ENCODE assay signal across 9 cellular contexts in the genomic region with DNA sequence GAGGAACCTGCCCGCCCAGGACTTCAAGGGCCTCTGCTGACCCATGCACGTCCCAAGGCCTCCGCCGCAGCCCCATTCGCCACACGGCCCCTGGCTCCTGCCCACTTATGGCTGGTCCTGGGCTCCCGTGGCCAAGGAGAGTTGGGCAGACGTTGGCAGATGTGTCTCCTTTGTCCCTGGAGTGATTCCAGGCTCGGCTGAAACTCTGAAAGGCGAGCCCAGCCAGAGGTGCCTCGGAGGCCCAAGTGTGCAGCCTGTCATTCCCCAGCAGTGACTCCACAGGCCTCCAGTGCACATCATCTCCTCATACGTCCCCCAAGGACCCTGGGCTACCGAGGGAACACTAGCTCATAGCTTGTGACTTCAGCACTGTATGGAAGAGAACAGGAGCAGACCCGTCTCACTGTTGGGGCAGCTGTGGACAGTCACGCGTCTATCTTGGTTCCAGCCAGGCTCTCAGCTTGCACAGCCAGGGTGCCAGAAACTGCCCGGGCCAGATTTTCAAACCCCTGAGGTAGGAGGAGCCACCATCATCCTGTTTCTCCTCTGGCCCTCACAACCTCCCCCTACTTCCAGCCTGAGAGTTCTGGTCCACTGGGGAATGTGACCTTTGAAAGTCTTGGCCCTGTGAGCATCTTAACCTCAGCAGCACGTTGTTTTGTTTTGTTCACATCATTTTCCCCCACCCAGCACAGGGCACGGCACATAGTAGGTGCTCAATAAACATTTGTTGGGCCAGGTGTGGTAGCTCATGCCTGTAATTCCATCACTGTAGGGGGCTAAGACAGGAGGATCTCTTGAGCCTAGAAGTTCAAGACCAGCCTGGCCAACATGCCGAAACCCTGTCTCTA. TPM values are rescaled to one million over a fixed set of nuclear protein-coding genes. Genes with fewer than 3 reads are reported as not detected.
DNase-seq lines count a peak whose midpoint lies in the region; ATAC-seq and TF ChIP-seq lines count a peak whose summit lies in the region.
"Had no signal": no experiment of that assay in that cellular context is flagged by ENCODE, and none has a peak within 500 bp of the region (broad histone marks: within the 10 kb centered on the region; RNA-seq: fewer than 3 reads in every experiment).

No MANE protein-coding gene starts in this region.

- H3K9me3 Mint-ChIP-seq in activated CD4-positive, alpha-beta memory T cell treated with anti-CD3 and anti-CD28 coated beads for 36 hours = no peaks in the 10 kb centered on the region
- H3K9me3 Mint-ChIP-seq: activated CD4-positive, alpha-beta memory T cell treated with anti-CD3 and anti-CD28 coated beads, Interleukin-2, amount 10 ng/mL, durations not matched to agents 7 days and 5 days had no signal

- no peaks in the 10 kb centered on the region for H3K9me2 ChIP-seq in Karpas-422 (replicated peaks; ENCODE audit: insufficient read depth, low read length)

- H3K4me1 ChIP-seq in skeletal muscle tissue (ENCODE audit: control insufficient read depth in 3 of 3, insufficient read depth in 3 of 3, low read length in 3 of 3) (peaks cover 32 to 43% (median 37%) of the 10 kb centered on the region in 3 donors), Karpas-422 (ENCODE audit: low read length) (peaks cover 7% of the 10 kb centered on the region)

- CTCF ChIA-PET in activated CD4-positive, alpha-beta memory T cell treated with anti-CD3 and anti-CD28 coated beads for 36 hours (lab: Charles Lee) = no interaction called here

- H3K36me3 Mint-ChIP-seq in activated CD4-positive, alpha-beta memory T cell treated with anti-CD3 and anti-CD28 coated beads for 36 hours = no peaks in the 10 kb centered on the region

- H3K27me3 Mint-ChIP-seq in activated CD4-positive, alpha-beta memory T cell treated with anti-CD3 and anti-CD28 coated beads for 36 hours = no peaks in the 10 kb centered on the region
- H3K27me3 Mint-ChIP-seq: activated CD4-positive, alpha-beta memory T cell treated with anti-CD3 and anti-CD28 coated beads, Interleukin-2, amount 10 ng/mL, durations not matched to agents 7 days and 5 days had no signal

- H3K27me3 ChIP-seq in skeletal muscle tissue (ENCODE audit: control insufficient read depth in 3 of 3, insufficient read depth in 3 of 3, low read length in 3 of 3) (no peaks in the 10 kb centered on the region), Karpas-422 (ENCODE audit: low read length) (no peaks in the 10 kb centered on the region)

- H3K4me3 ChIP-seq in skeletal muscle tissue (ENCODE audit: low read length in 3 of 3) (peak overlapping the region; percentile 62 to 72 (median 68)), Karpas-422 (ENCODE audit: low read length) (no peak overlapping the region)

- no peaks in the 10 kb centered on the region for H4K20me1 ChIP-seq in Karpas-422 (ENCODE audit: insufficient read depth, low read depth, low read length)

- peak overlapping the region; percentile 92 for H3K27ac ChIP-seq in VCaP
- peak overlapping the region; percentile 96 for H3K27ac ChIP-seq in skeletal muscle tissue (ENCODE audit: low read depth, low read length)
- H3K27ac ChIP-seq in Karpas-422 (ENCODE audit: low read length) = no peak overlapping the region

- H3K9ac ChIP-seq in skeletal muscle tissue (ENCODE audit: low read depth in 1 of 3, low read length in 3 of 3) (peak overlapping the region; percentile 74 to 85 (median 76)), Karpas-422 (ENCODE audit: low read length) (no peak overlapping the region)

- H3K27ac Mint-ChIP-seq in activated CD4-positive, alpha-beta memory T cell treated with anti-CD3 and anti-CD28 coated beads for 36 hours = no peak overlapping the region
- H3K27ac Mint-ChIP-seq: activated CD4-positive, alpha-beta memory T cell treated with anti-CD3 and anti-CD28 coated beads, Interleukin-2, amount 10 ng/mL, durations not matched to agents 7 days and 5 days had no signal

- H3K79me2 ChIP-seq in Karpas-422 (ENCODE audit: low read length) = no peaks in the 10 kb centered on the region

- DNase-seq in GM04503 (ENCODE audit: low read depth) (peak; percentile 36), left ventricle myocardium superior (peak; percentile 75), Karpas-422 (no peak), HPDE6-E6E7 (ENCODE audit: extremely low spot score) (no peak)
- DNase-seq in activated CD4-positive, alpha-beta memory T cell treated with anti-CD3 and anti-CD28 coated beads for 36 hours = no peak
- DNase-seq: activated CD4-positive, alpha-beta memory T cell treated with anti-CD3 and anti-CD28 coated beads, Interleukin-2, amount 10 ng/mL, durations not matched to agents 7 days and 5 days had no signal

- ATAC-seq in left ventricle myocardium superior (peak; percentile 69), GM18520 (IDR thresholded peaks at IDR 0.05; ENCODE audit: unreplicated experiment) (no peak)

- POLR2A ChIA-PET in activated CD4-positive, alpha-beta memory T cell treated with anti-CD3 and anti-CD28 coated beads for 36 hours (lab: Charles Lee) = interaction anchor here (1.1 to 1.5 kb wide), 2 partner anchors 9 to 60 kb away, joined by 3 to 4 read pairs; no protein-coding TSS in a partner anchor

- no peak overlapping the region for H3K4me3 Mint-ChIP-seq in activated CD4-positive, alpha-beta memory T cell treated with anti-CD3 and anti-CD28 coated beads for 36 hours
- H3K4me3 Mint-ChIP-seq: activated CD4-positive, alpha-beta memory T cell treated with anti-CD3 and anti-CD28 coated beads, Interleukin-2, amount 10 ng/mL, durations not matched to agents 7 days and 5 days had no signal

- intact Hi-C loops in left ventricle myocardium superior (cut with micrococcal nuclease) = no loop called here
- intact Hi-C loops in activated CD4-positive, alpha-beta memory T cell treated with anti-CD3 and anti-CD28 coated beads for 36 hours (cut with micrococcal nuclease) = no loop called here

- H3K36me3 ChIP-seq in skeletal muscle tissue (ENCODE audit: control insufficient read depth in 3 of 3, insufficient read depth in 3 of 3, low read length in 3 of 3) = no peaks in the 10 kb centered on the region
- H3K36me3 ChIP-seq in Karpas-422 (ENCODE audit: insufficient read depth, low read length) = no peaks in the 10 kb centered on the region

- no peak for TF ChIP-seq CTCF in VCaP (conservative IDR thresholded peaks at IDR 0.05)

- H3K4me2 ChIP-seq in Karpas-422 (ENCODE audit: low read depth, low read length, poor library complexity, severe bottlenecking) = no peak overlapping the region

- no peak overlapping the region for H2AFZ ChIP-seq in Karpas-422 (ENCODE audit: low read length)

- peaks cover 3% of the 10 kb centered on the region for H3K4me1 Mint-ChIP-seq in activated CD4-positive, alpha-beta memory T cell treated with anti-CD3 and anti-CD28 coated beads for 36 hours (ENCODE audit: low read depth)

- H3K9me3 ChIP-seq in skeletal muscle tissue (ENCODE audit: control insufficient read depth in 3 of 3, low read length in 3 of 3) (no peaks in the 10 kb centered on the region), Karpas-422 (ENCODE audit: low read length) (no peaks in the 10 kb centered on the region)

RNA-seq across cellular contexts. Expression of gene PSMA6, which starts 50.2 kb away (rescaled TPM):
- total RNA-seq in left ventricle myocardium superior (185 TPM), skeletal muscle tissue (230 TPM)
- 327 and 344 TPM in 2 replicates for total RNA-seq in Karpas-422 (2014; rRNA removed; shearing (Covaris generic); ENCODE audit: low replicate concordance)
- total RNA-seq in activated CD4-positive, alpha-beta memory T cell treated with anti-CD3 and anti-CD28 coated beads for 36 hours = 100 to 1,000 TPM; 407 to 425 TPM

Comparison
In these comparisons a context has a peak if more than half of its experiments do, and no peak if none do; other contexts are left out.
1. DNase-seq: peak in GM04503 (single experiment) and left ventricle myocardium superior (single experiment); none in Karpas-422 (single experiment), activated CD4-positive, alpha-beta memory T cell treated with anti-CD3 and anti-CD28 coated beads for 36 hours (single experiment) and HPDE6-E6E7 (single experiment).